ENCODE assay signal across 27 cellular contexts in genomic region chr2:176338395-176338794, GRCh38.
DNase-seq lines count a peak whose midpoint lies in the region; TF ChIP-seq lines count a peak whose summit lies in the region.
"Had no signal": no experiment of that assay in that cellular context is flagged by ENCODE, and none has a peak within 500 bp of the region (broad histone marks: within the 10 kb centered on the region; RNA-seq: fewer than 3 reads in every experiment).

No MANE protein-coding gene starts in this region.

- DNase-seq in testis (peak; percentile 22), dedifferentiated amniotic fluid mesenchymal stem cell (ENCODE audit: extremely low spot score) (no peak)
- DNase-seq: 8988T; ACHN; AML-193; BE2C; C1 segment of cervical spinal cord; Caco-2; Calu3; CD4-positive, alpha-beta memory T cell; CD4-positive, alpha-beta T cell; CD4-positive, CD25-positive, alpha-beta regulatory T cell; CD8-positive, alpha-beta memory T cell; CD8-positive, alpha-beta T cell; COR-L47; DMS 273 treated with DMSO at 0.1 percent for 48 hours; DMS153; DMS53; DMS79; DMS79 treated with DMSO at 0.1 percent for 48 hours; DND-41; EL had no signal

- no peaks in the 10 kb centered on the region for H3K9me3 ChIP-seq in testis
- H3K9me3 ChIP-seq: A549, BE2C, BLaER1, Caco-2 had no signal

- no peaks in the 10 kb centered on the region for H3K4me1 ChIP-seq in testis
- H3K4me1 ChIP-seq: A549; BE2C; BLaER1; BLaER1 treated with 17β-estradiol and CSF1 and Interleukin-3, amounts not matched to agents 10 nM and 100 nM; Caco-2 had no signal

- no peak overlapping the region for H3K4me3 ChIP-seq in testis
- H3K4me3 ChIP-seq: A549; BLaER1; BLaER1 treated with 17β-estradiol and CSF1 and Interleukin-3, amounts not matched to agents 10 nM and 100 nM had no signal

- 54 to 72% methylated on average over 3 of the region's 3 CpGs for WGBS in testis, 2 donors

- no peaks in the 10 kb centered on the region for H3K36me3 ChIP-seq in testis (ENCODE audit: low read depth, missing control alignments)
- H3K36me3 ChIP-seq: BE2C had no signal

- TF ChIP-seq POLR2A in testis (IDR thresholded peaks at IDR 0.05), result no peak

- H3K27ac ChIP-seq in testis, result no peak overlapping the region
- H3K27ac ChIP-seq: 22Rv1; A549; BLaER1; BLaER1 treated with 17β-estradiol and CSF1 and Interleukin-3, amounts not matched to agents 10 nM and 100 nM; C4-2B had no signal

- TF ChIP-seq CTCF in testis (IDR thresholded peaks at IDR 0.05), result no peak

- intact Hi-C loops in testis (cut with DNase I; ENCODE audit: low total_unique reads), result no loop called here

- H3K27me3 ChIP-seq in testis, result no peaks in the 10 kb centered on the region
- H3K27me3 ChIP-seq: BE2C; BLaER1; BLaER1 treated with 17β-estradiol and CSF1 and Interleukin-3, amounts not matched to agents 10 nM and 100 nM had no signal
